Comparison of ENCODE assay signal across 25 cellular contexts in genomic region chr5:180823346-180823745, GRCh38. TPM values are rescaled to one million over a fixed set of nuclear protein-coding genes. Genes with fewer than 3 reads are reported as not detected.
DNase-seq lines count a peak whose midpoint lies in the region; ATAC-seq and TF ChIP-seq lines count a peak whose summit lies in the region.
"Had no signal": no experiment of that assay in that cellular context is flagged by ENCODE, and none has a peak within 500 bp of the region (broad histone marks: within the 10 kb centered on the region; RNA-seq: fewer than 3 reads in every experiment).

No MANE protein-coding gene starts in this region.

- peaks cover 7% of the 10 kb centered on the region for H3K4me1 Mint-ChIP-seq in endodermal cell

- no peak overlapping the region for H3K4ac ChIP-seq in trophoblast cell (ENCODE audit: low read depth, low read length)

- peaks cover 4 to 75% (median 56%) of the 10 kb centered on the region in 12 donors for H3K4me1 ChIP-seq in heart left ventricle
- no peaks in the 10 kb centered on the region for H3K4me1 ChIP-seq in endodermal cell (ENCODE audit: control insufficient read depth, insufficient read depth, low read length)
- no peaks in the 10 kb centered on the region for H3K4me1 ChIP-seq in trophoblast cell (ENCODE audit: control insufficient read depth in 1 of 2, insufficient read depth in 2 of 2, low read length in 2 of 2)

- no peak overlapping the region for H2BK12ac ChIP-seq in trophoblast cell (ENCODE audit: low read length)

- TF ChIP-seq POLR2A in heart left ventricle (IDR thresholded peaks at IDR 0.05), result no peak

- no peak overlapping the region for H3K27ac Mint-ChIP-seq in endodermal cell
- H3K27ac Mint-ChIP-seq: HFFc6 had no signal

- H3K4me3 ChIP-seq in heart left ventricle, result no peak overlapping the region
- H3K4me3 ChIP-seq in endodermal cell (ENCODE audit: low read length), result no peak overlapping the region
- H3K4me3 ChIP-seq in trophoblast cell (ENCODE audit: low read depth, low read length), result no peak overlapping the region
- H3K4me3 ChIP-seq: A549; BLaER1 treated with 17β-estradiol and CSF1 and Interleukin-3, amounts not matched to agents 10 nM and 100 nM; GM12878; GM23248; HAP-1; MG63 had no signal

- peak overlapping the region in 7 of 12 donors; percentile 9 to 57 (median 36) for H3K27ac ChIP-seq in heart left ventricle
- H3K27ac ChIP-seq in endodermal cell (ENCODE audit: low read depth, low read length), result no peak overlapping the region
- no peak overlapping the region for H3K27ac ChIP-seq in trophoblast cell (ENCODE audit: low read depth, low read length)
- H3K27ac ChIP-seq: A549; BLaER1 treated with 17β-estradiol and CSF1 and Interleukin-3, amounts not matched to agents 10 nM and 100 nM; GM23248 had no signal

- no peak overlapping the region for H4K12ac ChIP-seq in trophoblast cell (ENCODE audit: low read depth, low read length)

- no peak overlapping the region for H3K23ac ChIP-seq in trophoblast cell (ENCODE audit: low read length)

- H2AFZ ChIP-seq in trophoblast cell (ENCODE audit: insufficient read depth, low read length, poor library complexity), result peak overlapping the region; percentile 1
- H2AFZ ChIP-seq: GM23248 had no signal

- H3K9me3 Mint-ChIP-seq in endodermal cell, result peaks cover 12% of the 10 kb centered on the region
- H3K9me3 Mint-ChIP-seq: CD4-positive, alpha-beta memory T cell; HFFc6 had no signal

- H3K9ac ChIP-seq in endodermal cell (ENCODE audit: extremely low read depth, low read length, poor library complexity, severe bottlenecking), result no peak overlapping the region
- no peak overlapping the region for H3K9ac ChIP-seq in trophoblast cell (ENCODE audit: low read length)
- H3K9ac ChIP-seq: BLaER1 treated with 17β-estradiol and CSF1 and Interleukin-3, amounts not matched to agents 10 nM and 100 nM; GM23248; SK-N-SH had no signal

- H2AK5ac ChIP-seq in trophoblast cell (ENCODE audit: low read length), result no peak overlapping the region

- H3K9me3 ChIP-seq in heart left ventricle (peaks cover 0 to 3% (median 0%) of the 10 kb centered on the region in 12 donors), endodermal cell (ENCODE audit: control insufficient read depth, low read length) (peaks cover 5% of the 10 kb centered on the region), trophoblast cell (ENCODE audit: insufficient read depth, low read depth, low read length) (no peaks in the 10 kb centered on the region)
- H3K9me3 ChIP-seq: A549, MG63, SK-N-SH had no signal

- no peak for ATAC-seq in heart left ventricle
- no peak for ATAC-seq in Right ventricle myocardium inferior
- ATAC-seq: A549, GM12878 had no signal

- H3K4me2 ChIP-seq in trophoblast cell (ENCODE audit: low read length), result no peak overlapping the region
- H3K4me2 ChIP-seq: A549, SK-N-SH had no signal

- DNase-seq in heart left ventricle (peak in 1 of 5 donors; percentile 12), Right ventricle myocardium inferior (ENCODE audit: missing footprints) (no peak), endodermal cell (no peak), trophoblast cell (no peak), ureter (ENCODE audit: low spot score) (peak; percentile 38), medulla oblongata (ENCODE audit: extremely low spot score) (no peak)
- DNase-seq in stimulated activated CD4-positive, alpha-beta T cell treated with anti-CD3 and anti-CD28 coated beads, Interleukin-2, amount 100 ng/mL, for 48 hours, result no peak
- DNase-seq: CD4-positive, alpha-beta memory T cell; COR-L47; DMS79; EL; GDM1; GM23248; HFFc6; KG1; MG63; NCI-H1105 treated with DMSO at 0.1 percent for 48 hours; NCI-H2029; NCI-H2227 treated with DMSO at 0.1 percent for 48 hours; NCI-H526 treated with DMSO at 0.1 percent for 48 hours; SK-N-SH had no signal

- no peaks in the 10 kb centered on the region for H3K36me3 ChIP-seq in heart left ventricle
- no peaks in the 10 kb centered on the region for H3K36me3 ChIP-seq in endodermal cell (ENCODE audit: control insufficient read depth, insufficient read depth, low read length)
- no peaks in the 10 kb centered on the region for H3K36me3 ChIP-seq in trophoblast cell (ENCODE audit: control insufficient read depth in 1 of 2, insufficient read depth in 2 of 2, low read length in 2 of 2)
- H3K36me3 ChIP-seq: HAP-1, MG63 had no signal

- TF ChIP-seq CTCF in heart left ventricle (IDR thresholded peaks at IDR 0.05) (no peak), endodermal cell (conservative IDR thresholded peaks at IDR 0.05) (peak; percentile 9)

- WGBS in heart left ventricle, 4 donors, result 81 to 88% (median 85%) methylated on average over 6 to 7 of the region's 7 CpGs
- 84 to 90% methylated on average over 7 of the region's 7 CpGs for WGBS in endodermal cell (ENCODE audit: insufficient coverage in 1 of 2, insufficient read length in 1 of 2), 2 experiments
- WGBS in trophoblast cell (ENCODE audit: extremely low coverage, insufficient coverage, insufficient read length), result no CpG with 5 or more reads among the region's 7 CpGs

- H3K18ac ChIP-seq in trophoblast cell (ENCODE audit: low read length), result no peak overlapping the region

- H3K14ac ChIP-seq in trophoblast cell (ENCODE audit: low read length), result no peak overlapping the region

- H3K79me2 ChIP-seq in trophoblast cell (ENCODE audit: control insufficient read depth, insufficient read depth, low read length, poor library complexity), result no peaks in the 10 kb centered on the region

- H3K27me3 Mint-ChIP-seq in endodermal cell (ENCODE audit: insufficient read depth), result peaks cover 30% of the 10 kb centered on the region
- H3K27me3 Mint-ChIP-seq: CD4-positive, alpha-beta memory T cell had no signal

- intact Hi-C loops in heart left ventricle (cut with DNase I) (no loop called here), Right ventricle myocardium inferior (cut with DNase I) (no loop called here)

- H2BK5ac ChIP-seq in trophoblast cell (ENCODE audit: low read depth, low read length, poor library complexity), result no peak overlapping the region

- H4K8ac ChIP-seq in trophoblast cell (ENCODE audit: low read depth, low read length), result no peak overlapping the region

- H3K79me1 ChIP-seq in trophoblast cell (ENCODE audit: low read length), result no peaks in the 10 kb centered on the region

- H3K4me3 Mint-ChIP-seq in endodermal cell, result no peak overlapping the region
- H3K4me3 Mint-ChIP-seq: HFFc6 had no signal

- no peak overlapping the region for H4K91ac ChIP-seq in trophoblast cell (ENCODE audit: low read depth, low read length)

- no peak overlapping the region for H2BK120ac ChIP-seq in trophoblast cell (ENCODE audit: insufficient read depth, low read length, poor library complexity)

- peaks cover 2% of the 10 kb centered on the region for H3K36me3 Mint-ChIP-seq in endodermal cell (ENCODE audit: low read depth)

- H3K27me3 ChIP-seq in heart left ventricle (no peaks in the 10 kb centered on the region), endodermal cell (ENCODE audit: control insufficient read depth, insufficient read depth, low read length, poor library complexity, severe bottlenecking) (no peaks in the 10 kb centered on the region), trophoblast cell (ENCODE audit: insufficient read depth, low read length) (no peaks in the 10 kb centered on the region)
- H3K27me3 ChIP-seq: BLaER1 treated with 17β-estradiol and CSF1 and Interleukin-3, amounts not matched to agents 10 nM and 100 nM; MG63 had no signal

RNA-seq across cellular contexts. Expression of gene MGAT1, which starts 20.7 kb away (rescaled TPM):
- 100 to 1,000 TPM in 3 of 9 donors, 10 to 100 TPM in 6; 50.9 to 162 (median 83.5) TPM for total RNA-seq in heart left ventricle
- polyA plus RNA-seq in heart left ventricle, result 100 to 1,000 TPM in 1 of 2 donors, 10 to 100 TPM in 1; 64.5 to 199 TPM
- total RNA-seq in Right ventricle myocardium inferior, result 76.0 TPM
- total RNA-seq in endodermal cell, result 100 to 1,000 TPM in 1 of 2 donors, 10 to 100 TPM in 1; 76.2 to 101 TPM
- polyA plus RNA-seq in endodermal cell (2013, experiment 1 of 2), result 58.9 TPM
- 55.0 TPM for polyA plus RNA-seq in endodermal cell (2013, experiment 2 of 2)
- polyA plus RNA-seq in trophoblast cell (2013), result 153 and 167 TPM in 2 replicates
- 151 TPM for total RNA-seq in ureter

RNA-seq across cellular contexts. Expression of gene ZFP62, which starts 37.7 kb away (rescaled TPM):
- total RNA-seq in heart left ventricle, result 10 to 100 TPM in 8 of 9 donors, 1 to 10 TPM in 1; 9.4 to 18.6 (median 13.8) TPM
- 10 to 100 TPM; 10.6 to 13.6 TPM for polyA plus RNA-seq in heart left ventricle
- total RNA-seq in Right ventricle myocardium inferior, result 14.7 TPM
- total RNA-seq in endodermal cell, result 10 to 100 TPM; 37.3 to 44.6 TPM
- 43.3 TPM for polyA plus RNA-seq in endodermal cell (2013, experiment 1 of 2)
- polyA plus RNA-seq in endodermal cell (2013, experiment 2 of 2), result 36.4 TPM
- polyA plus RNA-seq in trophoblast cell (2013), result 22.6 and 23.8 TPM in 2 replicates
- 44.8 TPM for total RNA-seq in ureter

Comparison
In these comparisons a context has a peak if more than half of its experiments do, and no peak if none do; other contexts are left out.
1. H3K27ac ChIP-seq: peak in heart left ventricle (7 of 12); none in endodermal cell (single experiment) and trophoblast cell (single experiment).